In the genomic region with DNA sequence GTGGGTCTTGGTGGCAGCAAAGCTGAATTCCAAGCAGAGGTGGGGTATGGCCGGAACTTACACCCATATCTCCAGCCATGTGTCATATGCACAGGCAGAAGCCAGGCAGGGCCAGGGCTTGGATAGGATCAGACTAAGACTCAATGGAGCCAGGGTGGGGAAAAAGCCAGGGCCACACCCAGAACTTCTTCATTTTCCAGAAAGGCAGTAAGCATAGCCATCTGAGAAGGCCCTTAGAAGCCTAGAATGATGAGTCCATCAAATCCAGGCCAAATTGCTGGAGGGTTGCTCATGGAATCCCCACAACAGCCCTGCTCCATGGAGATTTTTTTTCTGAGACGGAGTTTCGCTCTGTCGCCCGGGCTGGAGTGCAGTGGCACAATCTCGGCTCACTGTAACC, we compare ENCODE assay signal across 26 cellular contexts.
"Had no signal": no experiment of that assay in that cellular context is flagged by ENCODE, and none has a peak within 500 bp of the region (broad histone marks: within the 10 kb centered on the region; RNA-seq: fewer than 3 reads in every experiment).

No MANE protein-coding gene starts in this region.

- H3K9me3 ChIP-seq: colonic mucosa, gastrocnemius medialis had no signal

- H3K27me3 ChIP-seq: colonic mucosa, esophagus muscularis mucosa, esophagus squamous epithelium, foreskin keratinocyte, gastrocnemius medialis, heart left ventricle, hepatocyte had no signal

- DNase-seq: colonic mucosa; cortex of kidney; dermis blood vessel endothelial cell; dorsolateral prefrontal cortex; effector CD4-positive, alpha-beta T cell; effector CD8-positive, alpha-beta T cell; effector memory CD4-positive, alpha-beta T cell; effector memory CD8-positive, alpha-beta T cell; endodermal cell; erythroblast; esophagus squamous epithelium; foreskin fibroblast; foreskin keratinocyte; foreskin melanocyte; gastrocnemius medialis; glutamatergic neuron; head of caudate nucleus; heart left ventricle; heart right ventricle; hippocampal formation had no signal

- H3K4me1 ChIP-seq: colonic mucosa, esophagus muscularis mucosa, esophagus squamous epithelium, foreskin keratinocyte, gastrocnemius medialis, gastroesophageal sphincter, heart left ventricle, heart right ventricle had no signal

- H2AFZ ChIP-seq: hepatocyte had no signal

- H3K79me2 ChIP-seq: hepatocyte had no signal

- ATAC-seq: effector memory CD8-positive, alpha-beta T cell; esophagus mucosa; foreskin keratinocyte; gastrocnemius medialis; gastroesophageal sphincter; heart left ventricle; heart right ventricle had no signal

- H3K36me3 ChIP-seq: colonic mucosa, esophagus muscularis mucosa, esophagus squamous epithelium, gastrocnemius medialis, gastroesophageal sphincter, heart left ventricle, heart right ventricle had no signal

- H3K27ac ChIP-seq: colonic mucosa, coronary artery, dorsolateral prefrontal cortex, epithelial cell of prostate, esophagus muscularis mucosa, esophagus squamous epithelium, foreskin keratinocyte, gastrocnemius medialis, gastroesophageal sphincter, heart left ventricle, heart right ventricle, hepatocyte had no signal

- H3K4me2 ChIP-seq: hepatocyte had no signal

- H3K4me3 ChIP-seq: colonic mucosa, coronary artery, dorsolateral prefrontal cortex, esophagus muscularis mucosa, esophagus squamous epithelium, gastrocnemius medialis, gastroesophageal sphincter, heart left ventricle, heart right ventricle, hepatocyte had no signal
